ENCODE assay signal across 8 cellular contexts in genomic region chr11:9264381-9265210, GRCh38. TPM values are rescaled to one million over a fixed set of nuclear protein-coding genes. Genes with fewer than 3 reads are reported as not detected.
DNase-seq lines count a peak whose midpoint lies in the region; ATAC-seq and TF ChIP-seq lines count a peak whose summit lies in the region.

No MANE protein-coding gene starts in this region.

- peak overlapping the region; percentile 94 for H3K4me3 Mint-ChIP-seq in activated naive CD4-positive, alpha-beta T cell treated with anti-CD3 and anti-CD28 coated beads, Interleukin-2, amount 10 ng/mL, durations not matched to agents 7 days and 5 days
- H3K4me3 Mint-ChIP-seq in neural progenitor cell: peak overlapping the region; percentile 96

- TF ChIP-seq CTCF in OCI-LY3 (IDR thresholded peaks at IDR 0.05; ENCODE audit: low read depth, low read length) (no peak), gastroesophageal sphincter (IDR thresholded peaks at IDR 0.05) (no peak), neural progenitor cell (IDR thresholded peaks at IDR 0.05) (no peak)

- H3K27me3 Mint-ChIP-seq in activated naive CD4-positive, alpha-beta T cell treated with anti-CD3 and anti-CD28 coated beads, Interleukin-2, amount 10 ng/mL, durations not matched to agents 7 days and 5 days: peaks cover 43% of the 10 kb centered on the region
- H3K27me3 Mint-ChIP-seq in neural progenitor cell (ENCODE audit: insufficient read depth, low read depth): peaks cover 3% of the 10 kb centered on the region

- DNase-seq in NCI-H1092 treated with DMSO at 0.1 percent for 48 hours (lab: John Stamatoyannopoulos, UW) (peak; percentile 13), NCI-H1092 (lab: John Stamatoyannopoulos, UW) (no peak), neural progenitor cell (ENCODE audit: low spot score) (peak; percentile 18)
- peak; percentile 30 for DNase-seq in activated naive CD4-positive, alpha-beta T cell treated with anti-CD3 and anti-CD28 coated beads, Interleukin-2, amount 10 ng/mL, durations not matched to agents 7 days and 5 days

- ATAC-seq in HG02870 (IDR thresholded peaks at IDR 0.05; ENCODE audit: unreplicated experiment) (peak; percentile 10), gastroesophageal sphincter (peak; percentile 76)

- peak in 1 of 2 donors; percentile 13 for TF ChIP-seq POLR2A in gastroesophageal sphincter (IDR thresholded peaks at IDR 0.05)

- H3K9me3 ChIP-seq in OCI-LY3 (ENCODE audit: insufficient read depth, low read length): no peaks in the 10 kb centered on the region
- no peaks in the 10 kb centered on the region for H3K9me3 ChIP-seq in gastroesophageal sphincter
- H3K9me3 ChIP-seq in neural progenitor cell (ENCODE audit: low read depth): no peaks in the 10 kb centered on the region

- H3K27ac ChIP-seq in OCI-LY3 (ENCODE audit: low read length) (peak overlapping the region; percentile 70), gastroesophageal sphincter (peak overlapping the region; percentile 94 to 99 (median 98)), neural progenitor cell (peak overlapping the region; percentile 80), urinary bladder (ENCODE audit: low read depth) (peak overlapping the region; percentile 88)

- WGBS in gastroesophageal sphincter (ENCODE audit: low coverage in 1 of 2), 2 donors: 1% methylated on average over 13 to 17 of the region's 75 CpGs
- under 1% methylated on average over 75 of the region's 75 CpGs for WGBS in urinary bladder

- no peaks in the 10 kb centered on the region for H3K36me3 ChIP-seq in OCI-LY3 (replicated peaks; ENCODE audit: low read depth, low read length)
- H3K36me3 ChIP-seq in gastroesophageal sphincter: no peaks in the 10 kb centered on the region
- no peaks in the 10 kb centered on the region for H3K36me3 ChIP-seq in neural progenitor cell
- no peaks in the 10 kb centered on the region for H3K36me3 ChIP-seq in urinary bladder (ENCODE audit: insufficient read depth)

- H3K36me3 Mint-ChIP-seq in activated naive CD4-positive, alpha-beta T cell treated with anti-CD3 and anti-CD28 coated beads, Interleukin-2, amount 10 ng/mL, durations not matched to agents 7 days and 5 days: peaks cover 21% of the 10 kb centered on the region
- peaks cover 13% of the 10 kb centered on the region for H3K36me3 Mint-ChIP-seq in neural progenitor cell

- CTCF ChIA-PET in activated naive CD4-positive, alpha-beta T cell treated with anti-CD3 and anti-CD28 coated beads, Interleukin-2, amount 10 ng/mL, durations not matched to agents 7 days and 5 days (lab: Charles Lee): interaction anchor here (0.9 to 1.4 kb wide), 2 partner anchors 16 to 99 kb away, joined by 4 to 5 read pairs; no protein-coding TSS in a partner anchor

- H3K4me1 ChIP-seq in OCI-LY3 (ENCODE audit: low read length) (peaks cover 13% of the 10 kb centered on the region), gastroesophageal sphincter (peaks cover 0 to 51% (median 11%) of the 10 kb centered on the region in 3 donors), neural progenitor cell (no peaks in the 10 kb centered on the region), urinary bladder (ENCODE audit: insufficient read depth) (no peaks in the 10 kb centered on the region)

- H3K9ac ChIP-seq in OCI-LY3 (ENCODE audit: low read length) (peak overlapping the region; percentile 91), neural progenitor cell (peak overlapping the region; percentile 85)

- peaks cover 24% of the 10 kb centered on the region for H3F3A ChIP-seq in neural progenitor cell (ENCODE audit: low read depth)

- H3K27ac Mint-ChIP-seq in activated naive CD4-positive, alpha-beta T cell treated with anti-CD3 and anti-CD28 coated beads, Interleukin-2, amount 10 ng/mL, durations not matched to agents 7 days and 5 days: peak overlapping the region; percentile 94
- peak overlapping the region; percentile 82 for H3K27ac Mint-ChIP-seq in neural progenitor cell

- H3K9me3 Mint-ChIP-seq in activated naive CD4-positive, alpha-beta T cell treated with anti-CD3 and anti-CD28 coated beads, Interleukin-2, amount 10 ng/mL, durations not matched to agents 7 days and 5 days: no peaks in the 10 kb centered on the region
- H3K9me3 Mint-ChIP-seq in neural progenitor cell: no peaks in the 10 kb centered on the region

- H3K4me3 ChIP-seq in OCI-LY3 (ENCODE audit: low read length) (peak overlapping the region; percentile 88), gastroesophageal sphincter (peak overlapping the region; percentile 77 to 99), neural progenitor cell (peak overlapping the region; percentile 85), urinary bladder (ENCODE audit: low read depth, low read length) (peak overlapping the region; percentile 91)

- no peak for TF ChIP-seq EP300 in gastroesophageal sphincter (IDR thresholded peaks at IDR 0.05)

- peaks cover 51% of the 10 kb centered on the region for H3K4me1 Mint-ChIP-seq in activated naive CD4-positive, alpha-beta T cell treated with anti-CD3 and anti-CD28 coated beads, Interleukin-2, amount 10 ng/mL, durations not matched to agents 7 days and 5 days
- peaks cover 34% of the 10 kb centered on the region for H3K4me1 Mint-ChIP-seq in neural progenitor cell

- H4K20me1 ChIP-seq in OCI-LY3 (ENCODE audit: insufficient read depth, low read length) (peaks cover 34% of the 10 kb centered on the region), neural progenitor cell (ENCODE audit: low read depth) (peaks cover 20% of the 10 kb centered on the region)

- H2AFZ ChIP-seq in OCI-LY3 (ENCODE audit: low read depth, low read length) (peak overlapping the region; percentile 36; the same call in 1 of the 2 replicates), neural progenitor cell (replicated peaks) (peak overlapping the region; percentile 3)

- H3K27me3 ChIP-seq in OCI-LY3 (ENCODE audit: low read depth, low read length): peaks cover 18% of the 10 kb centered on the region
- no peaks in the 10 kb centered on the region for H3K27me3 ChIP-seq in gastroesophageal sphincter
- H3K27me3 ChIP-seq in neural progenitor cell: no peaks in the 10 kb centered on the region

- peaks cover 53% of the 10 kb centered on the region for H3K79me2 ChIP-seq in OCI-LY3 (ENCODE audit: low read length)
- H3K79me2 ChIP-seq in neural progenitor cell (ENCODE audit: low read depth): peaks cover 52% of the 10 kb centered on the region

- H3K4me2 ChIP-seq in OCI-LY3 (ENCODE audit: low read length): peak overlapping the region; percentile 73
- peak overlapping the region; percentile 94 for H3K4me2 ChIP-seq in neural progenitor cell

RNA-seq across cellular contexts. Expression of gene DENND5A, which starts 0.6 kb away (rescaled TPM):
- total RNA-seq in gastroesophageal sphincter (100 to 1,000 TPM in 2 of 4 donors, 10 to 100 TPM in 2; 79.2 to 151 (median 96.2) TPM), neural progenitor cell (ENCODE audit: low replicate concordance) (134 and 142 TPM in 2 replicates), urinary bladder (178 TPM)
- polyA plus RNA-seq in urinary bladder: 74.7 TPM

RNA-seq across cellular contexts. Expression of gene TMEM41B, which starts 49.8 kb away (rescaled TPM):
- total RNA-seq in gastroesophageal sphincter (10 to 100 TPM; 14.4 to 23.5 (median 16.9) TPM), neural progenitor cell (ENCODE audit: low replicate concordance) (51.6 and 82.4 TPM in 2 replicates), urinary bladder (51.0 TPM)
- polyA plus RNA-seq in urinary bladder: 9.1 TPM
